In the genomic region with DNA sequence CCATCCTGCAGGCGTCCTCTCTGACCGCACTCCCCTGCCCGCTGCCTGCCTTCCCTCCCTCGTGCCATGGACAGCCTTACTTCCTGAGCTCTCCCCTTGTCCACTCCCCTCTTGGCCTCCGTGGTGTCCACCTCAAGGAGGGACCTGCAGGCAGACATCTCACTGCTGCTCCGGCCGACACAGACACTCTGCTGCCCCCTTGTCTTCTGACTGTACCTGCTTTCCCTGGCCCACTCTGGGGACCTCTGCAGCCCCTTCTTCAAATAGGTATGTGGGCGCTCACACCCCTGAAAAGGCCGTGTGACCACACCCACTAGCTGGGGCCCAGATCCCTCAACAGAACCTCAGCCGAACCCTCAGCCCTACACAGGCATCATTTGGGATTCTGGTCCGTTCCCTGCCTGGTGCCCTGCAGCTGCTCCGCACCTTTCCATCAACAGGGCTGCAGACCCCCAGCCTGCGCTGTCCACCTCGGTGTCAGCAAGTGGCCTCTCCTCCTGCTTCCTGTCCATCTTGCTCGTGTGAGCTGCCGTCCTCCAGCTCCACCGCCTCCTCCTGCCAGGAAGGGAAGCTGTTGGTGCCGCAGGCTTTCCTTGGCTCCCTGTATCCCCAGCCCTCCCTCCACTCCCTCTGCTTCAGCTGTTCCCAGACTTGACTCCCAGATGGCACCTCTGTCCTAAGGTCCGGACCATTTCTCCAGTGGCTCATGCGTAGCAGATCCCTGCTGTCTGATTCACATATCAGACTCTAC, we compare ENCODE assay signal across 17 cellular contexts.
"Had no signal": no experiment of that assay in that cellular context is flagged by ENCODE, and none has a peak within 500 bp of the region (broad histone marks: within the 10 kb centered on the region; RNA-seq: fewer than 3 reads in every experiment).

No MANE protein-coding gene starts in this region.

- H3K27ac ChIP-seq: coronary artery, epithelial cell of prostate, gastrocnemius medialis, left ventricle myocardium inferior, spleen had no signal

- H3K4me1 ChIP-seq: left ventricle myocardium inferior, spleen had no signal

- H3K9me3 ChIP-seq: gastrocnemius medialis, left ventricle myocardium inferior, spleen, transverse colon had no signal

- H3K4me3 ChIP-seq: coronary artery, gastrocnemius medialis, left ventricle myocardium inferior, spleen, transverse colon had no signal

- H3K27me3 ChIP-seq: gastrocnemius medialis, transverse colon had no signal

- H3K36me3 ChIP-seq: gastrocnemius medialis, left ventricle myocardium inferior, spleen, transverse colon had no signal

- ATAC-seq: activated T-helper 17 cell treated with anti-CD3 and anti-CD28 coated beads, Interleukin-2, amount 50 U/mL, for 72 hours; gastrocnemius medialis had no signal

- DNase-seq: activated B cell treated with CpG ODN at 0.5 μM for 24 hours; activated CD4-positive, alpha-beta T cell treated with anti-CD3 and anti-CD28 coated beads, Interleukin-2, amount 10 ng/mL, durations not matched to agents 7 days and 5 days; activated CD8-positive, alpha-beta memory T cell treated with anti-CD3 and anti-CD28 coated beads for 24 hours; central memory CD4-positive, alpha-beta T cell; effector CD4-positive, alpha-beta T cell; gastrocnemius medialis; left ventricle myocardium inferior; midbrain; naive B cell; nucleus accumbens; spleen; stimulated activated CD4-positive, alpha-beta T cell treated with anti-CD3 and anti-CD28 coated beads, Interleukin-1b, Interleukin-23, amount 100 ng/mL, for 48 hours; stimulated activated naive B cell treated with anti-CD40 and anti-IgM and Interleukin-4, amounts not matched to agents 10 μg/mL and 1 μg/mL and 100 μg/mL, for 72 hours; transverse colon had no signal
